Comparison of ENCODE assay signal across 10 cellular contexts in genomic region chr3:138935505-138935863, GRCh38. TPM values are rescaled to one million over a fixed set of nuclear protein-coding genes. Genes with fewer than 3 reads are reported as not detected.
DNase-seq lines count a peak whose midpoint lies in the region; ATAC-seq and TF ChIP-seq lines count a peak whose summit lies in the region.
"Had no signal": no experiment of that assay in that cellular context is flagged by ENCODE, and none has a peak within 500 bp of the region (broad histone marks: within the 10 kb centered on the region; RNA-seq: fewer than 3 reads in every experiment).

No MANE protein-coding gene starts in this region.

- peak overlapping the region; percentile 68 for H3K4me3 ChIP-seq in iPS-15b (ENCODE audit: low read depth, low read length)
- H3K4me3 ChIP-seq in thoracic aorta = peak overlapping the region; percentile 66
- no peak overlapping the region for H3K4me3 ChIP-seq in gastroesophageal sphincter
- no peak overlapping the region for H3K4me3 ChIP-seq in coronary artery

- CTCF ChIA-PET in WTC11 (lab: Charles Lee) = interaction anchor here (0.6 to 7.4 kb wide), 52 partner anchors 8 to 539 kb away, joined by 3 to 158 read pairs (median 5); partner anchors contain the start of genes CEP70, COPB2, ESYT3 and FAIM

- H3K4me1 ChIP-seq in iPS-15b (ENCODE audit: control insufficient read depth, insufficient read depth, low read length) (peaks cover 12% of the 10 kb centered on the region), thoracic aorta (ENCODE audit: control insufficient read depth in 1 of 2, low read depth in 2 of 2) (peaks cover 28 to 42% of the 10 kb centered on the region in 2 donors), gastroesophageal sphincter (peaks cover 0 to 45% (median 34%) of the 10 kb centered on the region in 3 donors)

- no peak for TF ChIP-seq POLR2A in gastroesophageal sphincter (IDR thresholded peaks at IDR 0.05)

- no peak overlapping the region for H3K9ac ChIP-seq in iPS-15b (ENCODE audit: low read depth, low read length)

- H3K9me3 ChIP-seq in iPS-15b (ENCODE audit: control insufficient read depth, insufficient read depth, low read length) (no peaks in the 10 kb centered on the region), thoracic aorta (no peaks in the 10 kb centered on the region), gastroesophageal sphincter (no peaks in the 10 kb centered on the region)

- H3K4me3 Mint-ChIP-seq in WTC11 = peak overlapping the region; percentile 77

- H3K27ac Mint-ChIP-seq in WTC11 = no peak overlapping the region

- TF ChIP-seq CTCF in WTC11 (IDR thresholded peaks at IDR 0.05) (no peak), thoracic aorta (IDR thresholded peaks at IDR 0.05) (no peak), gastroesophageal sphincter (IDR thresholded peaks at IDR 0.05) (no peak), coronary artery (IDR thresholded peaks at IDR 0.05) (no peak)

- H3K36me3 ChIP-seq in iPS-15b (ENCODE audit: control insufficient read depth, insufficient read depth, low read length) (no peaks in the 10 kb centered on the region), thoracic aorta (no peaks in the 10 kb centered on the region), gastroesophageal sphincter (no peaks in the 10 kb centered on the region)

- WGBS in gastroesophageal sphincter (ENCODE audit: low coverage in 1 of 2), 2 donors = 78% methylated on average over 4 to 7 of the region's 7 CpGs

- peak; percentile 9 for ATAC-seq in Right ventricle myocardium superior (ENCODE audit: poor library complexity)
- no peak for ATAC-seq in Right ventricle myocardium inferior
- ATAC-seq in WTC11 = no peak
- ATAC-seq in thoracic aorta (ENCODE audit: insufficient number of reproducible peaks, low FRiP score, low read depth) = no peak
- ATAC-seq in gastroesophageal sphincter = no peak

- TF ChIP-seq EP300 in gastroesophageal sphincter (IDR thresholded peaks at IDR 0.05) = no peak

- H3K27me3 ChIP-seq in iPS-15b (ENCODE audit: control insufficient read depth, insufficient read depth, low read length) (peaks cover 59% of the 10 kb centered on the region), thoracic aorta (replicated peaks; ENCODE audit: insufficient read depth) (peaks cover 37% of the 10 kb centered on the region), gastroesophageal sphincter (peaks cover 69% of the 10 kb centered on the region)

- no peaks in the 10 kb centered on the region for H3K9me3 Mint-ChIP-seq in WTC11

- H3K4me1 Mint-ChIP-seq in WTC11 = peaks cover 48% of the 10 kb centered on the region

- POLR2A ChIA-PET in WTC11 (lab: Charles Lee) = interaction anchor here (0.8 to 1.4 kb wide), 9 partner anchors 12 to 341 kb away, joined by 3 to 10 read pairs (median 5); partner anchors contain the start of genes CEP70, FOXL2 and FOXL2NB

- no peak for DNase-seq in Right ventricle myocardium superior
- no peak for DNase-seq in Right ventricle myocardium inferior (ENCODE audit: missing footprints)
- no peak for DNase-seq in WTC11 (ENCODE audit: low spot score)
- DNase-seq in thoracic aorta (ENCODE audit: low spot score) = no peak
- DNase-seq in coronary artery (ENCODE audit: low spot score) = no peak
- DNase-seq in NCI-H2227 (lab: John Stamatoyannopoulos, UW; ENCODE audit: unreplicated experiment) = no peak
- DNase-seq: NCI-H187 treated with DMSO at 0.1 percent for 48 hours had no signal

- intact Hi-C loops in Right ventricle myocardium superior (cut with DNase I) = loop anchor here (5.0 kb wide), 1 partner anchor 392 kb away; no protein-coding TSS in a partner anchor
- intact Hi-C loops in Right ventricle myocardium inferior (cut with DNase I) = no loop called here

- no peaks in the 10 kb centered on the region for H3K36me3 Mint-ChIP-seq in WTC11

- no peak overlapping the region for H3K27ac ChIP-seq in thoracic aorta
- no peak overlapping the region for H3K27ac ChIP-seq in gastroesophageal sphincter
- H3K27ac ChIP-seq in coronary artery = no peak overlapping the region

- H3K27me3 Mint-ChIP-seq in WTC11 (ENCODE audit: low read depth) = peaks cover 66% of the 10 kb centered on the region

TF ChIP-seq in WTC11, 78 proteins besides CTCF, POLR2A, EP300 and RAD21 (continues in another document):
- no peak for TF ChIP-seq ARID4B (CRISPR knock-in tag; IDR thresholded peaks at IDR 0.05; ENCODE audit: borderline replicate concordance)
- no peak for TF ChIP-seq E2F4 (CRISPR knock-in tag; IDR thresholded peaks at IDR 0.05; ENCODE audit: borderline replicate concordance, low read depth)
- no peak for TF ChIP-seq ZNF396 (CRISPR knock-in tag; IDR thresholded peaks at IDR 0.05; ENCODE audit: borderline replicate concordance)
- TF ChIP-seq KAT7 (CRISPR knock-in tag; IDR thresholded peaks at IDR 0.05; ENCODE audit: borderline replicate concordance) = no peak
- TF ChIP-seq CDX4 (CRISPR knock-in tag; IDR thresholded peaks at IDR 0.05; ENCODE audit: borderline replicate concordance) = no peak
- no peak for TF ChIP-seq PRDM15 (CRISPR knock-in tag; IDR thresholded peaks at IDR 0.05)

RNA-seq across cellular contexts. Expression of gene FOXL2, which starts 11.5 kb away (rescaled TPM):
- not detected for total RNA-seq in Right ventricle myocardium superior
- not detected for total RNA-seq in Right ventricle myocardium inferior
- 0.82 to 1.6 TPM (median 1.4 TPM) in 3 replicates for total RNA-seq in WTC11 (2021)
- total RNA-seq in thoracic aorta = not detected
- total RNA-seq in gastroesophageal sphincter = not detected
- total RNA-seq: temporal lobe had no signal

RNA-seq across cellular contexts. Expression of gene FOXL2NB, which starts 11.5 kb away (rescaled TPM):
- not detected for total RNA-seq in Right ventricle myocardium superior
- total RNA-seq in Right ventricle myocardium inferior = not detected
- 2.2 to 5.1 TPM (median 2.9 TPM) in 3 replicates for total RNA-seq in WTC11 (2021)
- not detected for total RNA-seq in thoracic aorta
- total RNA-seq in gastroesophageal sphincter = under 1 TPM in 1 of 4 donors, not detected in 3; 0.15 TPM

Comparison
In these comparisons a context has a peak if more than half of its experiments do, and no peak if none do; other contexts are left out.
1. H3K4me3 ChIP-seq: peak in iPS-15b (single experiment) and thoracic aorta (single experiment); none in gastroesophageal sphincter (0 of 2) and coronary artery (single experiment).